ENCODE assay signal across 8 cellular contexts in the genomic region with DNA sequence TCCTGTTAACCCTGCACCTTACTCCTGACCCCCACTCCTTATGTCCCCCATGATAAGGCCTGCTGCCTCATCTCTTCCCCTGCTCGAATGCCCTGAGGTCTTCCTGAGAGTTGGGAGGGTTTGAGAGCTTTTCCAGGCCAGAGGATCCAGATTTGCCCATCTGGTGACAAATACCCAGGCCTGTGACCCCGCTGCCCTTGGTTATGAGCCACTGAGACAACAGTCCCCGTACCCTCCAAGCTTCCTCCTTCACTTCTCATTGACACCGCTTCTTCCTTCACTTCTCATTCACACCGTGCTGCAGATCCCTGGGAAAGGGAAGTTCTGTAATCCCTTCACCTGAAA.
DNase-seq lines count a peak whose midpoint lies in the region; ATAC-seq and TF ChIP-seq lines count a peak whose summit lies in the region.

No MANE protein-coding gene starts in this region.

- H3K27ac Mint-ChIP-seq in effector memory CD8-positive, alpha-beta T cell, result peak overlapping the region; percentile 89
- H3K27ac Mint-ChIP-seq in nephron, result peak overlapping the region; percentile 8 to 69 (median 12)

- H3K9ac ChIP-seq in BLaER1, result peak overlapping the region; percentile 84

- peak overlapping the region; percentile 75 to 92 for H3K4me3 Mint-ChIP-seq in effector memory CD8-positive, alpha-beta T cell
- H3K4me3 Mint-ChIP-seq in nephron, result peak overlapping the region; percentile 83 to 84 (median 83)

- no peaks in the 10 kb centered on the region for H3K27me3 ChIP-seq in BLaER1

- peaks cover 5% of the 10 kb centered on the region; the same call in 1 of the 2 replicates for H4K20me1 ChIP-seq in BLaER1

- H3K4me1 ChIP-seq in BLaER1, result peaks cover 72% of the 10 kb centered on the region

- DNase-seq in MV-4-11 (lab: John Stamatoyannopoulos, UW), result peak; percentile 19
- no peak for DNase-seq in effector memory CD8-positive, alpha-beta T cell
- DNase-seq in EL, result no peak
- no peak for DNase-seq in AG20443 (ENCODE audit: low spot score)
- DNase-seq in NCI-H146 (lab: John Stamatoyannopoulos, UW), result no peak
- DNase-seq in HK-2 (ENCODE audit: unreplicated experiment), result no peak

- peak overlapping the region; percentile 97 for H3K4me2 ChIP-seq in BLaER1

- no peak for TF ChIP-seq CTCF in nephron (IDR thresholded peaks at IDR 0.05; ENCODE audit: unreplicated experiment in 3 of 3)

- no peaks in the 10 kb centered on the region for H3K36me3 ChIP-seq in BLaER1

- ATAC-seq in effector memory CD8-positive, alpha-beta T cell (replicated peaks), result no peak

- H3K4me3 ChIP-seq in BLaER1, result peak overlapping the region; percentile 80

- H3K36me3 Mint-ChIP-seq in effector memory CD8-positive, alpha-beta T cell (ENCODE audit: insufficient read depth), result peaks cover 18% of the 10 kb centered on the region
- no peaks in the 10 kb centered on the region for H3K36me3 Mint-ChIP-seq in nephron (ENCODE audit: low read depth)

- H3K27ac ChIP-seq in BLaER1, result peak overlapping the region; percentile 64

- no peaks in the 10 kb centered on the region for H3K9me3 ChIP-seq in BLaER1

- H3K9me3 Mint-ChIP-seq in effector memory CD8-positive, alpha-beta T cell, result no peaks in the 10 kb centered on the region
- no peaks in the 10 kb centered on the region for H3K9me3 Mint-ChIP-seq in nephron

- H3K27me3 Mint-ChIP-seq in effector memory CD8-positive, alpha-beta T cell, result no peaks in the 10 kb centered on the region
- H3K27me3 Mint-ChIP-seq in nephron (ENCODE audit: low read depth), result peaks cover 3% of the 10 kb centered on the region

- peaks cover 41 to 48% of the 10 kb centered on the region in 2 donors for H3K4me1 Mint-ChIP-seq in effector memory CD8-positive, alpha-beta T cell (ENCODE audit: low read depth in 2 of 2)
- peaks cover 8% of the 10 kb centered on the region for H3K4me1 Mint-ChIP-seq in nephron
